19 cellular contexts compared by ENCODE assay signal in genomic region chr9:81801190-81801589, GRCh38.
A peak's percentile ranks its signal among the peaks of the same experiment; 100 is the strongest.
DNase-seq lines count a peak whose midpoint lies in the region; ATAC-seq and TF ChIP-seq lines count a peak whose summit lies in the region.
"Had no signal": no experiment of that assay in that cellular context is flagged by ENCODE, and none has a peak within 500 bp of the region (broad histone marks: within the 10 kb centered on the region; RNA-seq: fewer than 3 reads in every experiment).

No MANE protein-coding gene starts in this region.

- 0 out of 4 replicates have a peak, but pooled peaks cover 0 to 6% of the 10 kb centered on the region in 2 experiments for H3K4me1 ChIP-seq in SK-N-SH (ENCODE audit: control insufficient read depth in 1 of 2, insufficient read depth in 2 of 2, low read depth in 1 of 2, low read length in 1 of 2)
- H3K4me1 ChIP-seq: BLaER1, pancreas had no signal

- peaks cover 13% of the 10 kb centered on the region for H3K4me1 Mint-ChIP-seq in Calu3 (ENCODE audit: low read depth, unreplicated experiment)
- no peaks in the 10 kb centered on the region for H3K4me1 Mint-ChIP-seq in effector memory CD8-positive, alpha-beta T cell (ENCODE audit: low read depth in 2 of 2)
- H3K4me1 Mint-ChIP-seq: activated naive CD8-positive, alpha-beta T cell treated with anti-CD3 and anti-CD28 coated beads, Interleukin-2, amount 50 U/mL, for 24 hours had no signal

- H3K79me2 ChIP-seq in SK-N-SH (ENCODE audit: insufficient read depth): no peaks in the 10 kb centered on the region

- TF ChIP-seq RAD21 in SK-N-SH (IDR thresholded peaks at IDR 0.05; ENCODE audit: low read length): no peak

- no peak for ATAC-seq in HG02798 (IDR thresholded peaks at IDR 0.05; ENCODE audit: poor library complexity, unreplicated experiment)
- no peak for ATAC-seq in effector memory CD8-positive, alpha-beta T cell (replicated peaks)
- ATAC-seq: activated CD8-positive, alpha-beta T cell treated with anti-CD3 and anti-CD28 coated beads for 36 hours; activated naive CD8-positive, alpha-beta T cell treated with anti-CD3 and anti-CD28 coated beads, Interleukin-2, amount 50 U/mL, for 24 hours; Panc1 had no signal

- no peak for DNase-seq in Calu3
- peak; percentile 20 for DNase-seq in HEK293T (ENCODE audit: extremely low spot score)
- DNase-seq in SK-N-SH: no peak
- peak; percentile 33 for DNase-seq in iris pigment epithelial cell (ENCODE audit: low read depth)
- no peak for DNase-seq in COLO829 (ENCODE audit: low spot score)
- no peak for DNase-seq in GM19240 (ENCODE audit: insufficient read length, low spot score)
- no peak for DNase-seq in effector memory CD8-positive, alpha-beta T cell
- DNase-seq: activated CD8-positive, alpha-beta T cell treated with anti-CD3 and anti-CD28 coated beads for 36 hours; activated naive CD8-positive, alpha-beta T cell treated with anti-CD3 and anti-CD28 coated beads, Interleukin-2, amount 50 U/mL, for 24 hours; cerebellar nuclear complex; NCI-H2081 treated with DMSO at 0.1 percent for 48 hours; NCI-H748 treated with DMSO at 0.1 percent for 48 hours; pancreas; thyroid gland had no signal

- H3K27me3 Mint-ChIP-seq in Calu3 (ENCODE audit: unreplicated experiment): no peaks in the 10 kb centered on the region
- no peaks in the 10 kb centered on the region for H3K27me3 Mint-ChIP-seq in effector memory CD8-positive, alpha-beta T cell
- H3K27me3 Mint-ChIP-seq: activated naive CD8-positive, alpha-beta T cell treated with anti-CD3 and anti-CD28 coated beads, Interleukin-2, amount 50 U/mL, for 24 hours had no signal

- H3K9me3 ChIP-seq in SK-N-SH: no peaks in the 10 kb centered on the region
- H3K9me3 ChIP-seq: BLaER1, pancreas, thyroid gland had no signal

- H3K9me3 Mint-ChIP-seq in Calu3 (ENCODE audit: low read depth, unreplicated experiment): no peaks in the 10 kb centered on the region
- H3K9me3 Mint-ChIP-seq in effector memory CD8-positive, alpha-beta T cell: peaks cover 0 to 1% of the 10 kb centered on the region in 2 donors
- H3K9me3 Mint-ChIP-seq: activated CD8-positive, alpha-beta T cell treated with anti-CD3 and anti-CD28 coated beads for 36 hours; activated naive CD8-positive, alpha-beta T cell treated with anti-CD3 and anti-CD28 coated beads, Interleukin-2, amount 50 U/mL, for 24 hours; activated T-helper 1 cell treated with anti-CD3 and anti-CD28 coated beads, Interleukin-12 subunit alpha, Interleukin-12 subunit beta, Interleukin-2, Interleukin-4 antibody, amounts not matched to agents 30 ng/mL and 10 ng/mL and 1 ng/mL, durations not matched to agents 14 hours and 24 hours and 36 hours had no signal

- H3K9ac ChIP-seq in SK-N-SH: no peak overlapping the region
- H3K9ac ChIP-seq: BLaER1 had no signal

- H3K27ac ChIP-seq in SK-N-SH (ENCODE audit: low read depth in 2 of 2, low read length in 1 of 2): peak overlapping the region in 1 of 2 experiments; percentile 32; a peak in 2 of 4 replicates
- H3K27ac ChIP-seq: BLaER1, thyroid gland had no signal

- 0 out of 2 replicates have a peak overlapping the region, but pooled peaks have one; percentile 57 for H2AFZ ChIP-seq in SK-N-SH (ENCODE audit: low read depth)

- no peak for TF ChIP-seq EP300 in SK-N-SH (IDR thresholded peaks at IDR 0.05; ENCODE audit: borderline replicate concordance in 1 of 2, low read depth in 1 of 2, low read length in 1 of 2)

- CTCF ChIA-PET in Calu3 (lab: Charles Lee) (interaction anchor here (1.0 kb wide), 1 partner anchor 619 kb away, joined by 3 read pairs; no protein-coding TSS in a partner anchor), HEK293T (lab: Yijun Ruan, JAX) (interaction anchor here (0.6 kb wide), 1 partner anchor 26 kb away, joined by 3 read pairs; no protein-coding TSS in a partner anchor), SK-N-SH (lab: Yijun Ruan, JAX) (no interaction called here)

- H3K27ac Mint-ChIP-seq in Calu3 (ENCODE audit: unreplicated experiment): peak overlapping the region; percentile 45
- no peak overlapping the region for H3K27ac Mint-ChIP-seq in effector memory CD8-positive, alpha-beta T cell
- H3K27ac Mint-ChIP-seq: activated CD8-positive, alpha-beta T cell treated with anti-CD3 and anti-CD28 coated beads for 36 hours; activated naive CD8-positive, alpha-beta T cell treated with anti-CD3 and anti-CD28 coated beads, Interleukin-2, amount 50 U/mL, for 24 hours; activated T-helper 1 cell treated with anti-CD3 and anti-CD28 coated beads, Interleukin-12 subunit alpha, Interleukin-12 subunit beta, Interleukin-2, Interleukin-4 antibody, amounts not matched to agents 30 ng/mL and 10 ng/mL and 1 ng/mL, durations not matched to agents 14 hours and 24 hours and 36 hours had no signal

- H4K20me1 ChIP-seq in SK-N-SH (ENCODE audit: insufficient read depth): no peaks in the 10 kb centered on the region
- H4K20me1 ChIP-seq: BLaER1 had no signal

- BruUV-seq in Calu3 (replicated peaks; lab: Mats Ljungman, UMichigan): no TSS peak

- no peak overlapping the region for H3K4me3 Mint-ChIP-seq in Calu3 (ENCODE audit: low read depth, unreplicated experiment)
- no peak overlapping the region for H3K4me3 Mint-ChIP-seq in effector memory CD8-positive, alpha-beta T cell
- H3K4me3 Mint-ChIP-seq: activated CD8-positive, alpha-beta T cell treated with anti-CD3 and anti-CD28 coated beads for 36 hours; activated naive CD8-positive, alpha-beta T cell treated with anti-CD3 and anti-CD28 coated beads, Interleukin-2, amount 50 U/mL, for 24 hours; activated T-helper 1 cell treated with anti-CD3 and anti-CD28 coated beads, Interleukin-12 subunit alpha, Interleukin-12 subunit beta, Interleukin-2, Interleukin-4 antibody, amounts not matched to agents 30 ng/mL and 10 ng/mL and 1 ng/mL, durations not matched to agents 14 hours and 24 hours and 36 hours had no signal

- no peaks in the 10 kb centered on the region for H3K36me3 ChIP-seq in SK-N-SH (replicated peaks in 1 of 2; ENCODE audit: control insufficient read depth in 1 of 2, insufficient read depth in 2 of 2, low read length in 1 of 2)
- H3K36me3 ChIP-seq: BLaER1, pancreas, thyroid gland had no signal

- POLR2A ChIA-PET in HEK293T (lab: Yijun Ruan, JAX) (no interaction called here), SK-N-SH (lab: Yijun Ruan, JAX) (no interaction called here)

- WGBS in SK-N-SH (ENCODE audit: low lambda C conversion rate): 22% methylated on average over 3 of the region's 3 CpGs

- TF ChIP-seq CTCF in Calu3 (IDR thresholded peaks at IDR 0.05; ENCODE audit: unreplicated experiment): no peak
- TF ChIP-seq CTCF in SK-N-SH (IDR thresholded peaks at IDR 0.05): no peak

- no peaks in the 10 kb centered on the region for H3K9me2 ChIP-seq in SK-N-SH

- H3K36me3 Mint-ChIP-seq in Calu3 (ENCODE audit: insufficient read depth, unreplicated experiment): no peaks in the 10 kb centered on the region
- no peaks in the 10 kb centered on the region for H3K36me3 Mint-ChIP-seq in effector memory CD8-positive, alpha-beta T cell (ENCODE audit: insufficient read depth)

- H3K4me2 ChIP-seq in SK-N-SH: peak overlapping the region; percentile 59
- H3K4me2 ChIP-seq: BLaER1, smooth muscle cell had no signal

- H3F3A ChIP-seq in SK-N-SH (replicated peaks; ENCODE audit: insufficient read depth): peaks cover 9% of the 10 kb centered on the region

- H3K27me3 ChIP-seq in SK-N-SH (ENCODE audit: insufficient read depth): no peaks in the 10 kb centered on the region
- H3K27me3 ChIP-seq: BLaER1, pancreas, thyroid gland had no signal

- H3K4me3 ChIP-seq in SK-N-SH (ENCODE audit: low read depth in 2 of 2, low read length in 1 of 2): no peak overlapping the region
- H3K4me3 ChIP-seq: BLaER1, pancreas, smooth muscle cell, thyroid gland had no signal

- intact Hi-C loops in Calu3 (cut with micrococcal nuclease; ENCODE audit: unreplicated experiment): no loop called here

TF ChIP-seq in HEK293T, 16 proteins besides CTCF, POLR2A, EP300 and RAD21 (continues in another document):
- TF ChIP-seq FOXK2 (IDR thresholded peaks at IDR 0.05) (no peak), NFRKB (IDR thresholded peaks at IDR 0.05) (no peak), HDGF (IDR thresholded peaks at IDR 0.05; ENCODE audit: borderline replicate concordance) (no peak), ARNT (IDR thresholded peaks at IDR 0.05) (no peak), FOXA1 (IDR thresholded peaks at IDR 0.05) (no peak), BHLHE40 (IDR thresholded peaks at IDR 0.05; ENCODE audit: borderline replicate concordance) (no peak), SP1 (IDR thresholded peaks at IDR 0.05) (no peak), LEF1 (IDR thresholded peaks at IDR 0.05; ENCODE audit: borderline replicate concordance) (no peak), SUZ12 (IDR thresholded peaks at IDR 0.05) (no peak)
- TF ChIP-seq, protein P1, sequence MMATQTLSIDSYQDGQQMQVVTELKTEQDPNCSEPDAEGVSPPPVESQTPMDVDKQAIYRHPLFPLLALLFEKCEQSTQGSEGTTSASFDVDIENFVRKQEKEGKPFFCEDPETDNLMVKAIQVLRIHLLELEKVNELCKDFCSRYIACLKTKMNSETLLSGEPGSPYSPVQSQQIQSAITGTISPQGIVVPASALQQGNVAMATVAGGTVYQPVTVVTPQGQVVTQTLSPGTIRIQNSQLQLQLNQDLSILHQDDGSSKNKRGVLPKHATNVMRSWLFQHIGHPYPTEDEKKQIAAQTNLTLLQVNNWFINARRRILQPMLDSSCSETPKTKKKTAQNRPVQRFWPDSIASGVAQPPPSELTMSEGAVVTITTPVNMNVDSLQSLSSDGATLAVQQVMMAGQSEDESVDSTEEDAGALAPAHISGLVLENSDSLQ (IDR thresholded peaks at IDR 0.05): no peak

TF ChIP-seq in SK-N-SH, 30 proteins besides CTCF, POLR2A, EP300 and RAD21 (continues in another document):
- TF ChIP-seq ELF1 (IDR thresholded peaks at IDR 0.05): no peak
- no peak for TF ChIP-seq GABPA (IDR thresholded peaks at IDR 0.05; ENCODE audit: low read depth)
- TF ChIP-seq FOXM1 (IDR thresholded peaks at IDR 0.05; ENCODE audit: low read depth): no peak
- TF ChIP-seq NFIC (IDR thresholded peaks at IDR 0.05; ENCODE audit: borderline replicate concordance): peak; percentile 6; the same call in 1 of the 2 replicates
- TF ChIP-seq RFX5 (IDR thresholded peaks at IDR 0.05; ENCODE audit: low read length): no peak
- peak; percentile 55; the same call in 1 of the 2 replicates for TF ChIP-seq JUND (IDR thresholded peaks at IDR 0.05)
- peak; percentile 79; the same call in 1 of the 2 replicates for TF ChIP-seq RXRA (IDR thresholded peaks at IDR 0.05; ENCODE audit: borderline replicate concordance, low read depth)
- TF ChIP-seq FOSL2 (IDR thresholded peaks at IDR 0.05; ENCODE audit: borderline replicate concordance, low read depth): peak; percentile 69; the same call in 1 of the 2 replicates
- TF ChIP-seq PBX3 (IDR thresholded peaks at IDR 0.05): peak; percentile 24

Comparison
In these comparisons a context has a peak if more than half of its experiments do, and no peak if none do; other contexts are left out.
1. DNase-seq: peak in HEK293T (single experiment) and iris pigment epithelial cell (single experiment); none in Calu3 (single experiment), SK-N-SH (single experiment), COLO829 (single experiment), GM19240 (single experiment) and effector memory CD8-positive, alpha-beta T cell (0 of 3).